In genomic region chr10:92880233-92880861, GRCh38 we compare ENCODE assay signal across 8 cellular contexts. TPM values are rescaled to one million over a fixed set of nuclear protein-coding genes. Genes with fewer than 3 reads are reported as not detected.
DNase-seq lines count a peak whose midpoint lies in the region; ATAC-seq and TF ChIP-seq lines count a peak whose summit lies in the region.

No MANE protein-coding gene starts in this region.

- no peak overlapping the region for H3K4me2 ChIP-seq in parathyroid adenoma (ENCODE audit: low read length)

- peak; percentile 61 for TF ChIP-seq CTCF in parathyroid adenoma (IDR thresholded peaks at IDR 0.05)

- in situ Hi-C loops in SK-MEL-5 (cut with HindIII; ENCODE audit: low pct_unique_long_range_greater_than_20kb, low sequenced_read_pairs) = loop anchor here (25.0 kb wide), 1 partner anchor 482 kb away; no protein-coding TSS in a partner anchor

- H3K27ac ChIP-seq in parathyroid adenoma = no peak overlapping the region

- no peaks in the 10 kb centered on the region for H3K27me3 ChIP-seq in parathyroid adenoma (ENCODE audit: control insufficient read depth, insufficient read depth, low read length)

- DNase-seq in EH (ENCODE audit: low read depth) = peak; percentile 67
- peak; percentile 39 for DNase-seq in LoVo (ENCODE audit: low spot score)
- peak; percentile 63 for DNase-seq in SK-MEL-5 (ENCODE audit: low read depth, low spot score)
- peak; percentile 23 for DNase-seq in fibroblast of the conjunctiva (ENCODE audit: low read depth)

- no peaks in the 10 kb centered on the region for H3K4me1 ChIP-seq in parathyroid adenoma

- H3K9ac ChIP-seq in parathyroid adenoma = no peak overlapping the region

- ATAC-seq in GM18502 (IDR thresholded peaks at IDR 0.05; ENCODE audit: poor library complexity, unreplicated experiment) (no peak), HG02678 (IDR thresholded peaks at IDR 0.05; ENCODE audit: unreplicated experiment) (no peak), HG03139 (IDR thresholded peaks at IDR 0.05; ENCODE audit: unreplicated experiment) (no peak)

- H3K79me2 ChIP-seq in parathyroid adenoma = peaks cover 3% of the 10 kb centered on the region

- no peaks in the 10 kb centered on the region for H3K9me3 ChIP-seq in parathyroid adenoma (ENCODE audit: control insufficient read depth, low read length)

- H2AFZ ChIP-seq in parathyroid adenoma = no peak overlapping the region

- H3K4me3 ChIP-seq in parathyroid adenoma (ENCODE audit: low read depth, low read length) = no peak overlapping the region

- no peaks in the 10 kb centered on the region for H3K36me3 ChIP-seq in parathyroid adenoma (ENCODE audit: control insufficient read depth, insufficient read depth, low read length)

RNA-seq across cellular contexts. Expression of gene EXOC6, which starts 32.0 kb away (rescaled TPM):
- 7.2 and 15.0 TPM in 2 replicates for total RNA-seq in SK-MEL-5 (2014; rRNA removed; shearing (Covaris generic))
- 3.0 and 4.8 TPM in 2 replicates for polyA plus RNA-seq in SK-MEL-5 (2015; cell fraction: cytosol; rRNA removed)
- 4.6 and 6.9 TPM in 2 replicates for polyA plus RNA-seq in SK-MEL-5 (2015; cell fraction: nucleus; rRNA removed)
